Comparison of ENCODE assay signal across 8 cellular contexts in genomic region chr2:74458132-74458956, GRCh38. TPM values are rescaled to one million over a fixed set of nuclear protein-coding genes. Genes with fewer than 3 reads are reported as not detected.
DNase-seq lines count a peak whose midpoint lies in the region; ATAC-seq, FAIRE-seq and TF ChIP-seq lines count a peak whose summit lies in the region.

TSS of gene WBP1 (plus strand) at chr2:74458438. CDS start at chr2:74458603, 165 bp downstream.

- H3K27me3 Mint-ChIP-seq in T-helper 2 cell treated with Interferon-gamma antibody and Interleukin-4, amounts not matched to agents 5 μg/mL and 100 μg/mL, for 36 hours (ENCODE audit: low read depth), result no peaks in the 10 kb centered on the region

- peak; percentile 72 for FAIRE-seq in urothelium cell line (lab: Jason Lieb, UNC)

- intact Hi-C loops in ascending aorta (cut with DNase I) (loop anchor here (1.0 to 10.0 kb wide), 6 partner anchors 14 to 1904 kb away; partner anchors contain the start of genes AUP1, CCT7, HTRA2 and MRPL53), psoas muscle (cut with DNase I) (no loop called here)

- H3K4me3 ChIP-seq in ascending aorta (peak within 1 kb of the TSS; percentile 72 to 78), right atrium auricular region (peak within 1 kb of the TSS; percentile 55 to 78), psoas muscle (peak within 1 kb of the TSS; percentile 86)

- 0 to 1% (median 1%) methylated on average over 30 to 38 of the region's 38 CpGs for WGBS in psoas muscle, 3 donors

- TF ChIP-seq CTCF in ascending aorta (IDR thresholded peaks at IDR 0.05) (no peak), right atrium auricular region (IDR thresholded peaks at IDR 0.05) (no peak), psoas muscle (IDR thresholded peaks at IDR 0.05) (no peak)

- H3K4me1 Mint-ChIP-seq in T-helper 2 cell treated with Interferon-gamma antibody and Interleukin-4, amounts not matched to agents 5 μg/mL and 100 μg/mL, for 36 hours (ENCODE audit: low read depth), result peaks cover 43% of the 10 kb centered on the region

- H3K4me1 ChIP-seq in ascending aorta (peaks cover 7 to 31% of the 10 kb centered on the region in 2 donors), right atrium auricular region (peaks cover 0 to 41% of the 10 kb centered on the region in 2 donors), psoas muscle (peaks cover 26% of the 10 kb centered on the region)

- H3K4me3 Mint-ChIP-seq in T-helper 2 cell treated with Interferon-gamma antibody and Interleukin-4, amounts not matched to agents 5 μg/mL and 100 μg/mL, for 36 hours, result peak within 1 kb of the TSS; percentile 93

- peak within 1 kb of the TSS; percentile 91 to 94 for H3K27ac ChIP-seq in ascending aorta
- H3K27ac ChIP-seq in right atrium auricular region, result peak within 1 kb of the TSS; percentile 94 to 97
- peak within 1 kb of the TSS; percentile 87 for H3K27ac ChIP-seq in psoas muscle

- DNase-seq in NCI-H1930 (lab: John Stamatoyannopoulos, UW) (peak; percentile 99), ascending aorta (ENCODE audit: low spot score in 2 of 2) (peak; percentile 100), right atrium auricular region (ENCODE audit: low spot score) (peak; percentile 100), psoas muscle (peak; percentile 99 to 100), urothelium cell line (ENCODE audit: low spot score) (peak; percentile 99)
- peak; percentile 100 for DNase-seq in T-helper 2 cell treated with Interferon-gamma antibody and Interleukin-4, amounts not matched to agents 5 μg/mL and 100 μg/mL, for 36 hours (ENCODE audit: low spot score)

- H3K27ac Mint-ChIP-seq in T-helper 2 cell treated with Interferon-gamma antibody and Interleukin-4, amounts not matched to agents 5 μg/mL and 100 μg/mL, for 36 hours, result peak within 1 kb of the TSS; percentile 98

- ATAC-seq in GM18499 (IDR thresholded peaks at IDR 0.05; ENCODE audit: insufficient read depth, unreplicated experiment), result peak; percentile 74
- peak; percentile 82 for ATAC-seq in HG02970 (IDR thresholded peaks at IDR 0.05; ENCODE audit: low FRiP score, unreplicated experiment)
- ATAC-seq in psoas muscle, result peak; percentile 90 to 94 (median 93)

- H3K36me3 ChIP-seq in ascending aorta (peaks cover 8 to 21% of the 10 kb centered on the region in 2 donors), right atrium auricular region (peaks cover 19% of the 10 kb centered on the region), psoas muscle (ENCODE audit: insufficient read depth in 1 of 2, low read depth in 1 of 2) (peaks cover 3 to 38% of the 10 kb centered on the region in 2 donors)

- no peaks in the 10 kb centered on the region for H3K9me3 Mint-ChIP-seq in T-helper 2 cell treated with Interferon-gamma antibody and Interleukin-4, amounts not matched to agents 5 μg/mL and 100 μg/mL, for 36 hours

- peaks cover 27% of the 10 kb centered on the region for H3K36me3 Mint-ChIP-seq in T-helper 2 cell treated with Interferon-gamma antibody and Interleukin-4, amounts not matched to agents 5 μg/mL and 100 μg/mL, for 36 hours (ENCODE audit: low read depth)

- no peaks in the 10 kb centered on the region for H3K9me3 ChIP-seq in ascending aorta
- no peaks in the 10 kb centered on the region for H3K9me3 ChIP-seq in right atrium auricular region
- H3K9me3 ChIP-seq in psoas muscle, result no peaks in the 10 kb centered on the region

- no peaks in the 10 kb centered on the region for H3K27me3 ChIP-seq in ascending aorta
- no peaks in the 10 kb centered on the region for H3K27me3 ChIP-seq in right atrium auricular region
- H3K27me3 ChIP-seq in psoas muscle (ENCODE audit: insufficient read depth in 3 of 3, low read length in 2 of 3), result no peaks in the 10 kb centered on the region

RNA-seq across cellular contexts. Expression of gene WBP1, which starts in this region (rescaled TPM):
- total RNA-seq in ascending aorta, result 18.1 TPM
- 10 to 100 TPM; 43.0 to 57.4 TPM for total RNA-seq in right atrium auricular region
- 10 to 100 TPM; 21.6 to 41.3 (median 23.4) TPM for total RNA-seq in psoas muscle
- polyA plus RNA-seq in psoas muscle, result 10 to 100 TPM; 19.4 to 26.2 (median 24.7) TPM

Comparison
In these comparisons a context has a peak if more than half of its experiments do, and no peak if none do; other contexts are left out.
1. Peak in every context shown above with its lines: DNase-seq, ATAC-seq, H3K4me3 ChIP-seq and H3K27ac ChIP-seq.